ENCODE assay signal across 8 cellular contexts in the genomic region with DNA sequence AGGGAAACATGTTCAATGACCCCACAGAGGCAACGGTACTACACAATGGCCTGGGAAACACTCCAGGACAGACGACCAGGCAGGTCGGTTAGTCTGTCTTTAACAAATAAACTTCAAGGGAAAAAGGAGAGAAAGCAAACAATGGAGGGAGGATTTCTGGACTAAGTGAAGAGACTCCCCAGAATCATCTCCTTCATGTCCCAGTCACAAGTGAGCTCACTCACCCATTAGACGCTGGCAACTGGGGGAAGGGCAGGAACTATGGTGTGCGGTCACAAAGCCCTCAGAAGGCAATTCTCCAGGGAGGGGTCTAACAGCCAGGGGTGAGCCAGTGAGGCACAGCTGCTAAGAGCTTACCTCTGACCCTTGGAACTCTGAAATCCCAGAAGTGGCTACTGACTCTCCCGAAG. TPM values are rescaled to one million over a fixed set of nuclear protein-coding genes. Genes with fewer than 3 reads are reported as not detected.
DNase-seq lines count a peak whose midpoint lies in the region; ATAC-seq and TF ChIP-seq lines count a peak whose summit lies in the region.

No MANE protein-coding gene starts in this region.

- H3K4me1 Mint-ChIP-seq in activated B cell treated with CpG ODN at 0.5 μM for 24 hours, result peaks cover 57% of the 10 kb centered on the region
- peaks cover 18 to 45% (median 41%) of the 10 kb centered on the region in 3 donors for H3K4me1 Mint-ChIP-seq in T-cell

- H3K36me3 ChIP-seq in mesenchymal stem cell (ENCODE audit: control insufficient read depth in 1 of 2, insufficient read depth in 2 of 2, low read depth in 1 of 2, low read length in 2 of 2) (peaks cover 45% of the 10 kb centered on the region in 2 experiments), body of pancreas (replicated peaks in 1 of 2; ENCODE audit: insufficient read depth in 1 of 2, low read depth in 2 of 2) (peaks cover 0 to 2% of the 10 kb centered on the region in 2 donors)

- ATAC-seq in GM21619 (IDR thresholded peaks at IDR 0.05; ENCODE audit: unreplicated experiment), result peak; percentile 76
- ATAC-seq in activated B cell treated with CpG ODN at 0.5 μM for 24 hours (ENCODE audit: low read depth), result peak; percentile 92
- no peak for ATAC-seq in body of pancreas
- ATAC-seq in T-cell (replicated peaks in 1 of 4), result no peak
- no peak for ATAC-seq in GM21381 (IDR thresholded peaks at IDR 0.05; ENCODE audit: unreplicated experiment)

- POLR2A ChIA-PET in activated B cell treated with CpG ODN at 0.5 μM for 24 hours (lab: Charles Lee) (interaction anchor here (0.9 to 1.2 kb wide), 6 partner anchors 10 to 58 kb away, joined by 3 to 7 read pairs (median 4); no protein-coding TSS in a partner anchor), T-cell (lab: Charles Lee) (no interaction called here)

- H2BK15ac ChIP-seq in mesenchymal stem cell (ENCODE audit: low read depth, poor library complexity, severe bottlenecking), result no peak overlapping the region

- TF ChIP-seq POLR2A in body of pancreas (IDR thresholded peaks at IDR 0.05), result no peak

- H3K27me3 Mint-ChIP-seq in activated B cell treated with CpG ODN at 0.5 μM for 24 hours (no peaks in the 10 kb centered on the region), T-cell (no peaks in the 10 kb centered on the region)

- no peak overlapping the region for H2BK120ac ChIP-seq in mesenchymal stem cell (ENCODE audit: low read depth, low read length)

- no peak overlapping the region for H3K4ac ChIP-seq in mesenchymal stem cell (ENCODE audit: low read depth in 1 of 2, low read length in 2 of 2)

- no peak overlapping the region for H2AK5ac ChIP-seq in mesenchymal stem cell (ENCODE audit: low read length, severe bottlenecking)

- CTCF ChIA-PET in activated B cell treated with CpG ODN at 0.5 μM for 24 hours (lab: Charles Lee) (interaction anchor here (1.2 kb wide), 1 partner anchor 72 kb away, joined by 4 read pairs; no protein-coding TSS in a partner anchor), T-cell (lab: Charles Lee) (no interaction called here)

- H4K8ac ChIP-seq in mesenchymal stem cell (ENCODE audit: low read length), result no peak overlapping the region

- intact Hi-C loops in activated B cell treated with CpG ODN at 0.5 μM for 24 hours (cut with micrococcal nuclease) (loop anchor here (2.0 to 5.0 kb wide), 4 partner anchors 13 to 57 kb away; partner anchors contain the start of genes GNB1 and NADK), body of pancreas (cut with DNase I) (loop anchor here (10.0 kb wide), 1 partner anchor 51 kb away; no protein-coding TSS in a partner anchor)

- no peaks in the 10 kb centered on the region for H3K27me3 ChIP-seq in mesenchymal stem cell (ENCODE audit: control insufficient read depth in 1 of 2, insufficient read depth in 1 of 2, low read length in 2 of 2)
- H3K27me3 ChIP-seq in body of pancreas, result no peaks in the 10 kb centered on the region

- H3K79me1 ChIP-seq in mesenchymal stem cell (replicated peaks; ENCODE audit: low read length, poor library complexity, severe bottlenecking), result no peaks in the 10 kb centered on the region

- H3K4me1 ChIP-seq in mesenchymal stem cell (ENCODE audit: control insufficient read depth, insufficient read depth, low read depth, low read length) (peaks cover 19% of the 10 kb centered on the region), body of pancreas (peaks cover 17% of the 10 kb centered on the region)

- H3K14ac ChIP-seq in mesenchymal stem cell (ENCODE audit: low read length in 2 of 2), result no peak overlapping the region

- H3K27ac Mint-ChIP-seq in activated B cell treated with CpG ODN at 0.5 μM for 24 hours (peak overlapping the region; percentile 83), T-cell (peak overlapping the region in 1 of 2 donors; percentile 69)

- H3K4me3 Mint-ChIP-seq in activated B cell treated with CpG ODN at 0.5 μM for 24 hours, result peak overlapping the region; percentile 74
- H3K4me3 Mint-ChIP-seq in T-cell, result no peak overlapping the region

- peak overlapping the region; percentile 33 for H3K27ac ChIP-seq in C4-2B
- peak overlapping the region; percentile 71 for H3K27ac ChIP-seq in mesenchymal stem cell (ENCODE audit: low read length, poor library complexity, severe bottlenecking)
- H3K27ac ChIP-seq in body of pancreas, result no peak overlapping the region

- TF ChIP-seq CTCF in C4-2B (conservative IDR thresholded peaks at IDR 0.05) (no peak), activated B cell treated with CpG ODN at 0.5 μM for 24 hours (IDR thresholded peaks at IDR 0.05) (no peak), body of pancreas (IDR thresholded peaks at IDR 0.05) (no peak)

- H3K9me3 Mint-ChIP-seq in activated B cell treated with CpG ODN at 0.5 μM for 24 hours, result no peaks in the 10 kb centered on the region
- no peaks in the 10 kb centered on the region for H3K9me3 Mint-ChIP-seq in T-cell

- 73% methylated on average over 6 of the region's 6 CpGs for WGBS in mesenchymal stem cell
- 45 to 52% methylated on average over 6 of the region's 6 CpGs for WGBS in body of pancreas, 2 donors

- no peak overlapping the region for H3K23ac ChIP-seq in mesenchymal stem cell (ENCODE audit: low read length in 2 of 2)

- no peak overlapping the region for H3K4me2 ChIP-seq in mesenchymal stem cell (ENCODE audit: low read length, poor library complexity, severe bottlenecking)

- H2AFZ ChIP-seq in mesenchymal stem cell (ENCODE audit: low read depth, low read length), result no peak overlapping the region

- H3K18ac ChIP-seq in mesenchymal stem cell (ENCODE audit: low read depth in 1 of 2, low read length in 2 of 2), result no peak overlapping the region

- H2BK12ac ChIP-seq in mesenchymal stem cell (ENCODE audit: low read length in 2 of 2), result no peak overlapping the region

- peak overlapping the region; percentile 14 for H3K9ac ChIP-seq in mesenchymal stem cell (ENCODE audit: low read length)

- no peak overlapping the region for H2BK5ac ChIP-seq in mesenchymal stem cell (ENCODE audit: low read depth, low read length, poor library complexity, severe bottlenecking)

- H3K36me3 Mint-ChIP-seq in activated B cell treated with CpG ODN at 0.5 μM for 24 hours (ENCODE audit: low read depth), result peaks cover 63% of the 10 kb centered on the region
- peaks cover 27% of the 10 kb centered on the region for H3K36me3 Mint-ChIP-seq in T-cell

- H3K9me3 ChIP-seq in mesenchymal stem cell (ENCODE audit: control insufficient read depth, low read length), result no peaks in the 10 kb centered on the region
- H3K9me3 ChIP-seq in body of pancreas, result no peaks in the 10 kb centered on the region

- DNase-seq in activated B cell treated with CpG ODN at 0.5 μM for 24 hours, result peak; percentile 48
- DNase-seq in mesenchymal stem cell, result peak; percentile 49
- no peak for DNase-seq in body of pancreas
- no peak for DNase-seq in T-cell
- no peak for DNase-seq in stimulated activated CD4-positive, alpha-beta T cell treated with anti-CD3 and anti-CD28 coated beads, Interleukin-12 subunit alpha, Interleukin-12 subunit beta, amount 100 ng/mL, for 4 hours

- no peak overlapping the region for H4K91ac ChIP-seq in mesenchymal stem cell (ENCODE audit: low read length)

- H3K4me3 ChIP-seq in mesenchymal stem cell (ENCODE audit: insufficient read depth in 1 of 2, low read depth in 1 of 2, low read length in 2 of 2) (no peak overlapping the region), body of pancreas (no peak overlapping the region)

RNA-seq across cellular contexts. Expression of gene NADK, which starts 55.7 kb away (rescaled TPM):
- total RNA-seq in activated B cell treated with CpG ODN at 0.5 μM for 24 hours (106 and 122 TPM in 2 replicates), body of pancreas (10 to 100 TPM; 51.7 to 56.3 TPM), T-cell (10 to 100 TPM; 45.6 to 68.2 (median 58.0) TPM)
- 42.8 TPM for polyA plus RNA-seq in mesenchymal stem cell (2013, experiment 1 of 2)
- 40.7 TPM for polyA plus RNA-seq in mesenchymal stem cell (2013, experiment 2 of 2)

RNA-seq across cellular contexts. Expression of gene GNB1, which starts 57.0 kb away (rescaled TPM):
- total RNA-seq in activated B cell treated with CpG ODN at 0.5 μM for 24 hours (266 and 302 TPM in 2 replicates), body of pancreas (10 to 100 TPM; 71.3 to 79.1 TPM), T-cell (100 to 1,000 TPM; 208 to 295 (median 261) TPM)
- polyA plus RNA-seq in mesenchymal stem cell (2013, experiment 1 of 2), result 252 TPM
- polyA plus RNA-seq in mesenchymal stem cell (2013, experiment 2 of 2), result 253 TPM

Comparison
In these comparisons a context has a peak if more than half of its experiments do, and no peak if none do; other contexts are left out.
1. H3K27ac ChIP-seq: peak in C4-2B (single experiment) and mesenchymal stem cell (single experiment); none in body of pancreas (0 of 4).
2. ATAC-seq: peak in GM21619 (single experiment) and activated B cell treated with CpG ODN at 0.5 μM for 24 hours (single experiment); none in body of pancreas (single experiment), T-cell (0 of 4) and GM21381 (single experiment).
3. DNase-seq: peak in activated B cell treated with CpG ODN at 0.5 μM for 24 hours (single experiment) and mesenchymal stem cell (single experiment); none in body of pancreas (0 of 4), T-cell (0 of 34) and stimulated activated CD4-positive, alpha-beta T cell treated with anti-CD3 and anti-CD28 coated beads, Interleukin-12 subunit alpha, Interleukin-12 subunit beta, amount 100 ng/mL, for 4 hours (single experiment).